Comparison of ENCODE assay signal across 1 cellular context in genomic region chr15:50262533-50262932, GRCh38.
TF ChIP-seq lines count a peak whose summit lies in the region.

No MANE protein-coding gene starts in this region.

TF ChIP-seq in HepG2, 621 proteins besides CTCF, POLR2A, EP300 and RAD21:
- TF ChIP-seq ATF2 (CRISPR knock-in tag; IDR thresholded peaks at IDR 0.05), result no peak
- TF ChIP-seq ZFP41 (CRISPR knock-in tag; IDR thresholded peaks at IDR 0.05; ENCODE audit: borderline replicate concordance), result no peak
- TF ChIP-seq HMGA1 (CRISPR knock-in tag; conservative IDR thresholded peaks at IDR 0.05), result no peak
- TF ChIP-seq ZBTB34 (CRISPR knock-in tag; IDR thresholded peaks at IDR 0.05), result no peak
- no peak for TF ChIP-seq HNRNPH1 (optimal IDR thresholded peaks at IDR 0.05; ENCODE audit: low read depth, low read length)
- TF ChIP-seq ZNF281 (CRISPR knock-in tag; IDR thresholded peaks at IDR 0.05; ENCODE audit: borderline replicate concordance), result no peak
- no peak for TF ChIP-seq CBX1 (IDR thresholded peaks at IDR 0.05; ENCODE audit: low read depth)
- TF ChIP-seq THRA (CRISPR knock-in tag; IDR thresholded peaks at IDR 0.05; ENCODE audit: borderline replicate concordance), result no peak
- TF ChIP-seq ZNF512B (CRISPR knock-in tag; IDR thresholded peaks at IDR 0.05; ENCODE audit: borderline replicate concordance), result no peak
